10 cellular contexts compared by ENCODE assay signal in genomic region chr6:113359155-113360140, GRCh38.
A peak's percentile ranks its signal among the peaks of the same experiment; 100 is the strongest.
DNase-seq lines count a peak whose midpoint lies in the region; ATAC-seq, FAIRE-seq and TF ChIP-seq lines count a peak whose summit lies in the region.
"Had no signal": no experiment of that assay in that cellular context is flagged by ENCODE, and none has a peak within 500 bp of the region (broad histone marks: within the 10 kb centered on the region; RNA-seq: fewer than 3 reads in every experiment).

No MANE protein-coding gene starts in this region.

- no peak for TF ChIP-seq RAD21 in HepG2 (CRISPR knock-in tag; IDR thresholded peaks at IDR 0.05)

- H3K27me3 ChIP-seq in HepG2 (ENCODE audit: control insufficient read depth in 1 of 2, insufficient read depth in 2 of 2, low read length in 2 of 2) (no peaks in the 10 kb centered on the region), right lobe of liver (no peaks in the 10 kb centered on the region), RWPE2 (ENCODE audit: insufficient read depth, poor library complexity, severe bottlenecking) (no peaks in the 10 kb centered on the region)

- CTCF ChIA-PET in HepG2 (lab: Yijun Ruan, JAX; ENCODE audit: low intra/inter-chr PET ratio, low total read pairs), result no interaction called here

- DNase-seq in HepG2 (ENCODE audit: low spot score), result no peak
- no peak for DNase-seq in right lobe of liver
- peak; percentile 68 for DNase-seq in RWPE2 (ENCODE audit: low spot score)
- peak; percentile 68 for DNase-seq in fibroblast of the aortic adventitia (ENCODE audit: low read depth)
- DNase-seq in activated naive CD4-positive, alpha-beta T cell treated with anti-CD3 and anti-CD28 coated beads, Interleukin-2, amount 50 U/mL, for 16 hours, result no peak
- DNase-seq: activated CD4-positive, CD25-positive, alpha-beta regulatory T cell; mesendoderm had no signal

- WGBS in HepG2 (ENCODE audit: low lambda C conversion rate), result 99% methylated on average over 4 of the region's 5 CpGs
- 86% methylated on average over 4 of the region's 5 CpGs for WGBS in right lobe of liver (ENCODE audit: insufficient coverage, low coverage, low lambda C conversion rate, missing lambda C conversion rate)

- BruUV-seq in HepG2 (replicated peaks; lab: Mats Ljungman, UMichigan), result no TSS peak

- H3K36me3 ChIP-seq in HepG2 (replicated peaks in 1 of 2; ENCODE audit: control insufficient read depth in 1 of 2, insufficient read depth in 2 of 2, low read length in 2 of 2) (no peaks in the 10 kb centered on the region), right lobe of liver (no peaks in the 10 kb centered on the region), RWPE2 (ENCODE audit: low read depth) (no peaks in the 10 kb centered on the region)

- TF ChIP-seq CTCF in HepG2 (CRISPR knock-in tag; IDR thresholded peaks at IDR 0.05), result no peak
- TF ChIP-seq CTCF in right lobe of liver (IDR thresholded peaks at IDR 0.05), result no peak
- no peak for TF ChIP-seq CTCF in RWPE2 (IDR thresholded peaks at IDR 0.05; ENCODE audit: poor library complexity, severe bottlenecking)
- TF ChIP-seq CTCF in fibroblast of the aortic adventitia (IDR thresholded peaks at IDR 0.05; ENCODE audit: insufficient read depth, low read length), result no peak

- intact Hi-C loops in HepG2 (cut with micrococcal nuclease; ENCODE audit: unreplicated experiment) (no loop called here), right lobe of liver (cut with DNase I) (no loop called here)

- POLR2A ChIA-PET in HepG2 (lab: Yijun Ruan, JAX), result interaction anchor here (1.0 kb wide), 1 partner anchor 496 kb away, joined by 4 read pairs; no protein-coding TSS in a partner anchor

- H3K9me3 ChIP-seq in HepG2 (ENCODE audit: low read length), result no peaks in the 10 kb centered on the region
- H3K9me3 ChIP-seq in right lobe of liver, result no peaks in the 10 kb centered on the region
- no peaks in the 10 kb centered on the region for H3K9me3 ChIP-seq in RWPE2 (ENCODE audit: severe bottlenecking)

- no peak overlapping the region for H2AFZ ChIP-seq in HepG2 (ENCODE audit: low read length)

- in situ Hi-C loops in HepG2 (cut with HindIII; ENCODE audit: extremely low pct_ligation_motif_present, low pct_unique_long_range_greater_than_20kb), result loop anchor here (10.0 kb wide), 1 partner anchor 275 kb away; no protein-coding TSS in a partner anchor

- H3K4me3 ChIP-seq in HepG2 (replicated peaks in 1 of 3; ENCODE audit: insufficient read depth in 1 of 3, low read depth in 2 of 3, low read length in 3 of 3), result no peak overlapping the region
- no peak overlapping the region for H3K4me3 ChIP-seq in right lobe of liver
- H3K4me3 ChIP-seq in RWPE2 (ENCODE audit: severe bottlenecking), result no peak overlapping the region
- H3K4me3 ChIP-seq in fibroblast of the aortic adventitia (ENCODE audit: low read depth, low read length), result no peak overlapping the region

- H3K27ac ChIP-seq in HepG2 (ENCODE audit: extremely low read length, insufficient read depth, low read length), result no peak overlapping the region
- no peak overlapping the region for H3K27ac ChIP-seq in right lobe of liver
- peak overlapping the region; percentile 95 for H3K27ac ChIP-seq in RWPE2 (ENCODE audit: poor library complexity, severe bottlenecking)

- H4K20me1 ChIP-seq in HepG2 (ENCODE audit: insufficient read depth, low read length), result no peaks in the 10 kb centered on the region

- H3K4me2 ChIP-seq in HepG2 (ENCODE audit: low read depth, low read length), result no peak overlapping the region

- FAIRE-seq in HepG2 (lab: Jason Lieb, UNC), result no peak

- H3K79me2 ChIP-seq in HepG2 (ENCODE audit: insufficient read depth, low read length), result no peaks in the 10 kb centered on the region

- ATAC-seq in HepG2 (no peak), right lobe of liver (no peak), RWPE2 (ENCODE audit: low read depth) (peak; percentile 96), GM21717 (IDR thresholded peaks at IDR 0.05; ENCODE audit: unreplicated experiment) (no peak), HG03521 (IDR thresholded peaks at IDR 0.05; ENCODE audit: unreplicated experiment) (no peak), GM21360 (IDR thresholded peaks at IDR 0.05; ENCODE audit: unreplicated experiment) (no peak)

- H3K4me1 ChIP-seq in HepG2 (ENCODE audit: insufficient read depth, low read length) (peaks cover 85% of the 10 kb centered on the region), right lobe of liver (no peaks in the 10 kb centered on the region), RWPE2 (ENCODE audit: insufficient read depth, poor library complexity, severe bottlenecking) (peaks cover 53% of the 10 kb centered on the region)

- no peak overlapping the region for H3K9ac ChIP-seq in HepG2 (ENCODE audit: insufficient read depth, low read depth, low read length)

- no peak for TF ChIP-seq EP300 in HepG2 (IDR thresholded peaks at IDR 0.05; ENCODE audit: low read depth in 2 of 2, low read length in 2 of 2)
- no peak for TF ChIP-seq EP300 in HepG2 (CRISPR knock-in tag; IDR thresholded peaks at IDR 0.05; ENCODE audit: borderline replicate concordance)

- TF ChIP-seq POLR2A in HepG2 (IDR thresholded peaks at IDR 0.05; ENCODE audit: insufficient read depth in 1 of 2, low read depth in 2 of 2, low read length in 2 of 2) (no peak), right lobe of liver (IDR thresholded peaks at IDR 0.05) (no peak)

TF ChIP-seq in HepG2, 621 proteins besides CTCF, POLR2A, EP300 and RAD21 (continues in another document):
- TF ChIP-seq TCF12 (IDR thresholded peaks at IDR 0.05), result no peak
- no peak for TF ChIP-seq TCF12 (CRISPR knock-in tag; IDR thresholded peaks at IDR 0.05)
- TF ChIP-seq FOXA3 (CRISPR knock-in tag; IDR thresholded peaks at IDR 0.05), result 0 out of 2 replicates have a peak, but pooled peaks have one; percentile 16
- TF ChIP-seq ZBTB33 (CRISPR knock-in tag; IDR thresholded peaks at IDR 0.05), result peak; percentile 12; the same call in 1 of the 2 replicates
- no peak for TF ChIP-seq NFE2L1 (CRISPR knock-in tag; IDR thresholded peaks at IDR 0.05; ENCODE audit: borderline replicate concordance)
- TF ChIP-seq SATB2 (CRISPR knock-in tag; IDR thresholded peaks at IDR 0.05), result 0 out of 2 replicates have a peak, but pooled peaks have one; percentile 44
- TF ChIP-seq NR2F6 (IDR thresholded peaks at IDR 0.05), result peak; percentile 54; the same call in 1 of the 2 replicates
- TF ChIP-seq NR2F6 (CRISPR knock-in tag; IDR thresholded peaks at IDR 0.05), result no peak
- TF ChIP-seq ATM (IDR thresholded peaks at IDR 0.05; ENCODE audit: borderline replicate concordance), result no peak
- peak; percentile 32; the same call in 1 of the 2 replicates for TF ChIP-seq ZMYM4 (CRISPR knock-in tag; IDR thresholded peaks at IDR 0.05)
- TF ChIP-seq ZNF264 (CRISPR knock-in tag; IDR thresholded peaks at IDR 0.05), result peak; percentile 94
- TF ChIP-seq CBX2 (IDR thresholded peaks at IDR 0.05; ENCODE audit: low read depth, low read length), result no peak
- TF ChIP-seq CBX2 (CRISPR knock-in tag; IDR thresholded peaks at IDR 0.05; ENCODE audit: low read depth), result no peak
- no peak for TF ChIP-seq POGZ (CRISPR knock-in tag; IDR thresholded peaks at IDR 0.05)
- peak; percentile 31; the same call in 1 of the 2 replicates for TF ChIP-seq HNF4A (CRISPR knock-in tag; IDR thresholded peaks at IDR 0.05)
- TF ChIP-seq PPARG (CRISPR knock-in tag; conservative IDR thresholded peaks at IDR 0.05), result peak; percentile 61
- TF ChIP-seq POLR2G (IDR thresholded peaks at IDR 0.05; ENCODE audit: low read depth, low read length), result no peak
- 0 out of 2 replicates have a peak, but pooled peaks have one; percentile 25 for TF ChIP-seq ZBTB38 (CRISPR knock-in tag; IDR thresholded peaks at IDR 0.05)
- TF ChIP-seq ZNF616 (CRISPR knock-in tag; IDR thresholded peaks at IDR 0.05; ENCODE audit: low read depth), result no peak
- TF ChIP-seq FOXJ3 (CRISPR knock-in tag; IDR thresholded peaks at IDR 0.05; ENCODE audit: borderline replicate concordance), result no peak

Comparison
In these comparisons a context has a peak if more than half of its experiments do, and no peak if none do; other contexts are left out.
1. DNase-seq: peak in RWPE2 (single experiment) and fibroblast of the aortic adventitia (single experiment); none in HepG2 (single experiment), right lobe of liver (0 of 3) and activated naive CD4-positive, alpha-beta T cell treated with anti-CD3 and anti-CD28 coated beads, Interleukin-2, amount 50 U/mL, for 16 hours (single experiment).